34 cellular contexts compared by ENCODE assay signal in the genomic region with DNA sequence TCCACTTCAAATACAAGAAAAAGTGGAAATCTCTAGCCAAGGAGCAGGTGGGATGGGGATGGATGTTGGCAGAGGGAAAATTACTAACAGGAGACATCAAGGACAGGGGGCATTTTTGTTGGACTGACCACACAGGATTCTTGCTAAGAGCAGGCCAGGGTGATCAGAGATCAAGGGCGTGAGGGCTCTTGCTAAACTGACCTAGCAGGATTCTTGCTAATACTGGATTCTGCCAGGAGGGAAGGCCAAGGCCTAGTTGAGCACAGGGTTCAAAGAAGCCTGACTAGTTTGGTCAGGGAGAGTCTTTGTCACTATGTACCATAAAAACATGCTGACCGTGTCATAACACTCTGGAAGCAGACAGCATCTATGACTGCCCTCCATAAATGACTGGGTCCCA.
"Had no signal": no experiment of that assay in that cellular context is flagged by ENCODE, and none has a peak within 500 bp of the region (broad histone marks: within the 10 kb centered on the region; RNA-seq: fewer than 3 reads in every experiment).

No MANE protein-coding gene starts in this region.

- H3K27me3 ChIP-seq: MG63 had no signal

- H3K27ac ChIP-seq: KMS-11 had no signal

- H3K4me3 ChIP-seq: MG63 had no signal

- H3K9me3 ChIP-seq: MG63 had no signal

- DNase-seq: Karpas-422, Kasumi-1, KG1, MG63, MM.1S, MV-4-11, NCI-H1048, NCI-H1092, NCI-H1092 treated with DMSO at 0.1 percent for 48 hours, NCI-H1105, NCI-H1105 treated with DMSO at 0.1 percent for 48 hours, NCI-H1417, NCI-H1417 treated with DMSO at 0.1 percent for 48 hours, NCI-H1436, NCI-H1436 treated with DMSO at 0.1 percent for 48 hours, NCI-H146, NCI-H1694, NCI-H1694 treated with DMSO at 0.1 percent for 48 hours, NCI-H187, NCI-H187 treated with DMSO at 0.1 percent for 48 hours, NCI-H1930, NCI-H2029, NCI-H2029 treated with DMSO at 0.1 percent for 48 hours, NCI-H2081, NCI-H2081 treated with DMSO at 0.1 percent for 48 hours, NCI-H2107, NCI-H2171, NCI-H2171 treated with DMSO at 0.1 percent for 48 hours, NCI-H2227 treated with DMSO at 0.1 percent for 48 hours, NCI-H226, NCI-H345, NCI-H446, NCI-H446 treated with DMSO at 0.1 percent for 48 hours had no signal

- H3K4me2 ChIP-seq: KMS-11 had no signal

- H3K36me3 ChIP-seq: MG63 had no signal

- H3K9ac ChIP-seq: KMS-11 had no signal
